1 cellular context compared by ENCODE assay signal in the genomic region with DNA sequence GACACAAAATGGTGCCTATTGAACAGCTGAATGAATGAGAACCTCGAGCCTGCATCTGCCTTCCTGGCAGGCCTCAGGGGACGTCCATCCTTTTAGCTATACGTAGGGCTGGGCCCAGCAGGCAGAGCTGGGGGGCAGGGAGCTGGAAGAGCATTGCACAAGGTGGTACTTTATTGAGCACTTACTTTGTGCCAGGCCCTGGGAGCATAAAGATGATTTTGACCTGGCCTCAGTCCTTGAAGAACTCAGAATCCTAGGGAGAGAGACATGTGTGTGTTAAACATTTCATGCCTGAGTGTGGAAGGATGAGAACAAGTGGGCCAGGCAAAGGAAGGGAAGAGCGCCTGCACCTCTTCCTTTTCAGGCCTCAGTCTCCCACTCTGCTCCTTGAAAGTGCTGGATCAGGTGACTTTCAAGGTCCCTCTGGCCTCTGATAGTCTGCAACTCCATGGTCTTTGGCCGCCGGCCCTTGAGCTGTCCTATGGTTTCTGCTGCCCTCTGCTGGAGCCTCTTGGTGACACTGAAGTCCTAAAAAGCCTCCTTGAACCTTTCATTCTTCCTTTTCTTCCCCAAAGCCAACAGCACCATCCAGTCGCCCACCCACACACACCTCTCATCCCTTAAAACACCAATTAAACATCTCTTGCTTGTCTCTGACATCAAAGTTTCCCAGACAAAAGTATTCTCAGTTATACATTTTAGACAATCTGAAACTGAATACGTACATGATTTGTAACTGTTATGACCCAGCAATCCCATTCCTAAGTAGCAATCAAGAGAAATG.
TF ChIP-seq lines count a peak whose summit lies in the region.

No MANE protein-coding gene starts in this region.

TF ChIP-seq in endothelial cell of umbilical vein, 7 proteins besides CTCF, POLR2A, EP300 and RAD21:
- TF ChIP-seq JUN (IDR thresholded peaks at IDR 0.05; ENCODE audit: borderline replicate concordance, insufficient read depth, insufficient read length, low read depth) = no peak
- no peak for TF ChIP-seq MYC (IDR thresholded peaks at IDR 0.05; ENCODE audit: low read depth, low read length)
- no peak for TF ChIP-seq GATA2 (IDR thresholded peaks at IDR 0.05; ENCODE audit: insufficient read depth, insufficient read length, low read depth, low read length)
- TF ChIP-seq, protein P1, sequence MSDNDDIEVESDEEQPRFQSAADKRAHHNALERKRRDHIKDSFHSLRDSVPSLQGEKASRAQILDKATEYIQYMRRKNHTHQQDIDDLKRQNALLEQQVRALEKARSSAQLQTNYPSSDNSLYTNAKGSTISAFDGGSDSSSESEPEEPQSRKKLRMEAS (IDR thresholded peaks at IDR 0.05; ENCODE audit: insufficient read depth, insufficient read length) = no peak
- no peak for TF ChIP-seq POLR2AphosphoS5 (IDR thresholded peaks at IDR 0.05; ENCODE audit: insufficient read depth, low read depth, low read length)
- no peak for TF ChIP-seq EZH2 (IDR thresholded peaks at IDR 0.05; ENCODE audit: borderline replicate concordance, low read depth, low read length, severe bottlenecking)
- TF ChIP-seq FOS (IDR thresholded peaks at IDR 0.05; ENCODE audit: borderline replicate concordance, insufficient read depth, low read length) = no peak
